ENCODE assay signal across 1 cellular context in the genomic region with DNA sequence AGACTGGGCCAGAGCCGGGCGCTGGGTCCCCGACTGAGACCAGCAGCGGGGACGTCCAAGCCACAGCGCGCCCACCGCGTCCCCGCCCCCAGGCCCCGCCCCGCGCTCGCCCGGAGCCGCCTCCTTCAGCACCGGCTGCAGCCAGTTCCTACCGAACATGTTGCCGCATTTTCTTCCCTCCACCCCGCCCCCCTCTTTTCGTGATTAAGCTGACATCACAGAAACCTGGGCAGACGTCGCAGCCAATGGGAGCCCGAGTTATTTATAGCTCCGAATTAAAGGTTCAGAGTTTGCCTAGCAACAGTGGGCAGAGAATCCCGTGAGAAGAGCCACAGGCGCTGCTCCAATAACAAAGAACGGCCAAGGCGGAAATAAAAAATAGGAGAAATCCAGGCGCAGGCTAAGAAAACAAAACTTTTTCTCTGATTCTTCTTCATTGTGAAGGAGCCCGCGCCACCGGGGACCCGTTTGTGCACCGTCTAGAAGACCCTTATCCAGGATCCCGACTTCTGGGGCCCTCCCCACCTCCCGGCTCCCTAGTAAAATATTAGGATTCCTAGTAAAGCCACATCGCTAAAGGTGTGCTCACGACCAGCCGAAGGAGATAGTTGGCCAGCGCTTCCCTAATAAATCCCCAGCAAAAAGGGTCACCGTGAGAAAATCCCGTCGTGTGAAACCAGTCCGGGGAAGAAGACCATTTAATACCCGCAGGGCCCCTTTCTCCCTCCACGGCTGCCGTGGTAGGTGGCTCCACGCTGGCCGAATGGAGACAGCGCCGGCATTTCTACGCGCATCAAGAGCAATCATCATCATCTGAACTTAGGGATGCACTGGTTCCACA.
A peak's percentile ranks its signal among the peaks of the same experiment; 100 is the strongest.
TF ChIP-seq lines count a peak whose summit lies in the region.

No MANE protein-coding gene starts in this region.

TF ChIP-seq in HEK293, 187 proteins besides CTCF, POLR2A, EP300 and RAD21 (continued from another document and continues in another):
- TF ChIP-seq, protein P1, sequence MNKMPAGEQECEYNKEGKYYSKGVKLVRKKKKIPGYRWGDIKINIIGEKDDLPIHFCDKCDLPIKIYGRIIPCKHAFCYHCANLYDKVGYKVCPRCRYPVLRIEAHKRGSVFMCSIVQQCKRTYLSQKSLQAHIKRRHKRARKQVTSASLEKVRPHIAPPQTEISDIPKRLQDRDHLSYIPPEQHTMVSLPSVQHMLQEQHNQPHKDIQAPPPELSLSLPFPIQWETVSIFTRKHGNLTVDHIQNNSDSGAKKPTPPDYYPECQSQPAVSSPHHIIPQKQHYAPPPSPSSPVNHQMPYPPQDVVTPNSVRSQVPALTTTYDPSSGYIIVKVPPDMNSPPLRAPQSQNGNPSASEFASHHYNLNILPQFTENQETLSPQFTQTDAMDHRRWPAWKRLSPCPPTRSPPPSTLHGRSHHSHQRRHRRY (tag by site-specific recombination; IDR thresholded peaks at IDR 0.05): no peak
- peak; percentile 6; the same call in 1 of the 2 replicates for TF ChIP-seq ZNF2 (tag by site-specific recombination; IDR thresholded peaks at IDR 0.05)
- no peak for TF ChIP-seq ZNF202 (tag by site-specific recombination; IDR thresholded peaks at IDR 0.05; ENCODE audit: borderline replicate concordance)
- peak; percentile 69 for TF ChIP-seq SP3 (tag by site-specific recombination; IDR thresholded peaks at IDR 0.05)
- TF ChIP-seq ZNF23 (tag by site-specific recombination; IDR thresholded peaks at IDR 0.05; ENCODE audit: borderline replicate concordance): no peak
- TF ChIP-seq GLI4 (tag by site-specific recombination; IDR thresholded peaks at IDR 0.05): no peak
- TF ChIP-seq ZNF138 (tag by site-specific recombination; IDR thresholded peaks at IDR 0.05; ENCODE audit: borderline replicate concordance): no peak
- TF ChIP-seq ZNF341 (tag by site-specific recombination; IDR thresholded peaks at IDR 0.05; ENCODE audit: low read depth): peak; percentile 98
- TF ChIP-seq ZBTB17 (tag by site-specific recombination; IDR thresholded peaks at IDR 0.05): 0 out of 2 replicates have a peak, but pooled peaks have one; percentile 10
- no peak for TF ChIP-seq SALL2 (tag by site-specific recombination; IDR thresholded peaks at IDR 0.05; ENCODE audit: borderline replicate concordance)
- TF ChIP-seq ZNF391 (tag by site-specific recombination; IDR thresholded peaks at IDR 0.05; ENCODE audit: borderline replicate concordance, low read depth): no peak
- TF ChIP-seq ZNF747 (tag by site-specific recombination; IDR thresholded peaks at IDR 0.05): no peak
- TF ChIP-seq ZNF146 (tag by site-specific recombination; IDR thresholded peaks at IDR 0.05): no peak
- TF ChIP-seq SP2 (tag by site-specific recombination; IDR thresholded peaks at IDR 0.05): peak; percentile 94
- TF ChIP-seq ZNF350 (tag by site-specific recombination; IDR thresholded peaks at IDR 0.05): no peak
- no peak for TF ChIP-seq INSM2 (tag by site-specific recombination; IDR thresholded peaks at IDR 0.05)
- no peak for TF ChIP-seq REST (tag by site-specific recombination; IDR thresholded peaks at IDR 0.05)
- no peak for TF ChIP-seq ZNF585B (tag by site-specific recombination; IDR thresholded peaks at IDR 0.05)
- TF ChIP-seq, protein P2, sequence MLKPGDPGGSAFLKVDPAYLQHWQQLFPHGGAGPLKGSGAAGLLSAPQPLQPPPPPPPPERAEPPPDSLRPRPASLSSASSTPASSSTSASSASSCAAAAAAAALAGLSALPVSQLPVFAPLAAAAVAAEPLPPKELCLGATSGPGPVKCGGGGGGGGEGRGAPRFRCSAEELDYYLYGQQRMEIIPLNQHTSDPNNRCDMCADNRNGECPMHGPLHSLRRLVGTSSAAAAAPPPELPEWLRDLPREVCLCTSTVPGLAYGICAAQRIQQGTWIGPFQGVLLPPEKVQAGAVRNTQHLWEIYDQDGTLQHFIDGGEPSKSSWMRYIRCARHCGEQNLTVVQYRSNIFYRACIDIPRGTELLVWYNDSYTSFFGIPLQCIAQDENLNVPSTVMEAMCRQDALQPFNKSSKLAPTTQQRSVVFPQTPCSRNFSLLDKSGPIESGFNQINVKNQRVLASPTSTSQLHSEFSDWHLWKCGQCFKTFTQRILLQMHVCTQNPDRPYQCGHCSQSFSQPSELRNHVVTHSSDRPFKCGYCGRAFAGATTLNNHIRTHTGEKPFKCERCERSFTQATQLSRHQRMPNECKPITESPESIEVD (tag by site-specific recombination; IDR thresholded peaks at IDR 0.05): no peak
- TF ChIP-seq ZFHX2 (tag by site-specific recombination; conservative IDR thresholded peaks at IDR 0.05): 0 out of 2 replicates have a peak, but pooled peaks have one; percentile 29
- TF ChIP-seq ZNF610 (tag by site-specific recombination; IDR thresholded peaks at IDR 0.05; ENCODE audit: borderline replicate concordance): no peak
- TF ChIP-seq OSR2 (tag by site-specific recombination; IDR thresholded peaks at IDR 0.05): no peak
- no peak for TF ChIP-seq ZNF658 (tag by site-specific recombination; IDR thresholded peaks at IDR 0.05)
- TF ChIP-seq ZBTB21 (tag by site-specific recombination; IDR thresholded peaks at IDR 0.05): peak; percentile 82
- no peak for TF ChIP-seq ZNF302 (tag by site-specific recombination; IDR thresholded peaks at IDR 0.05; ENCODE audit: low read depth)
- no peak for TF ChIP-seq ZFP69B (tag by site-specific recombination; IDR thresholded peaks at IDR 0.05)
- no peak for TF ChIP-seq ZNF621 (tag by site-specific recombination; IDR thresholded peaks at IDR 0.05)
- TF ChIP-seq ZNF311 (tag by site-specific recombination; IDR thresholded peaks at IDR 0.05; ENCODE audit: borderline replicate concordance): no peak
- peak; percentile 39; the same call in 1 of the 2 replicates for TF ChIP-seq KLF10 (tag by site-specific recombination; IDR thresholded peaks at IDR 0.05)
- TF ChIP-seq ZNF654 (tag by site-specific recombination; IDR thresholded peaks at IDR 0.05; ENCODE audit: low read depth): no peak
- TF ChIP-seq ZNF362 (tag by site-specific recombination; IDR thresholded peaks at IDR 0.05): no peak
- no peak for TF ChIP-seq ZSCAN23 (tag by site-specific recombination; IDR thresholded peaks at IDR 0.05)
- no peak for TF ChIP-seq GLI2 (tag by site-specific recombination; IDR thresholded peaks at IDR 0.05; ENCODE audit: borderline replicate concordance, low read depth)
- no peak for TF ChIP-seq ZNF324 (tag by site-specific recombination; IDR thresholded peaks at IDR 0.05)
- TF ChIP-seq ZNF140 (tag by site-specific recombination; IDR thresholded peaks at IDR 0.05): no peak
- TF ChIP-seq ZNF335 (tag by site-specific recombination; conservative IDR thresholded peaks at IDR 0.05): peak; percentile 70
- no peak for TF ChIP-seq ZNF148 (tag by site-specific recombination; IDR thresholded peaks at IDR 0.05; ENCODE audit: borderline replicate concordance)
- no peak for TF ChIP-seq ZNF223 (tag by site-specific recombination; IDR thresholded peaks at IDR 0.05)
- TF ChIP-seq ZBTB44 (tag by site-specific recombination; IDR thresholded peaks at IDR 0.05): no peak; the same call in 1 of the 2 replicates
- no peak for TF ChIP-seq HOXD13 (CRISPR knock-in tag; IDR thresholded peaks at IDR 0.05; ENCODE audit: borderline replicate concordance)
- no peak for TF ChIP-seq RBAK (tag by site-specific recombination; IDR thresholded peaks at IDR 0.05)
- no peak for TF ChIP-seq ZNF548 (tag by site-specific recombination; IDR thresholded peaks at IDR 0.05)
- TF ChIP-seq ZNF280D (tag by site-specific recombination; IDR thresholded peaks at IDR 0.05): no peak
- no peak for TF ChIP-seq ZBTB1 (tag by site-specific recombination; IDR thresholded peaks at IDR 0.05)
